Comparison of ENCODE assay signal across 1 cellular context in the genomic region with DNA sequence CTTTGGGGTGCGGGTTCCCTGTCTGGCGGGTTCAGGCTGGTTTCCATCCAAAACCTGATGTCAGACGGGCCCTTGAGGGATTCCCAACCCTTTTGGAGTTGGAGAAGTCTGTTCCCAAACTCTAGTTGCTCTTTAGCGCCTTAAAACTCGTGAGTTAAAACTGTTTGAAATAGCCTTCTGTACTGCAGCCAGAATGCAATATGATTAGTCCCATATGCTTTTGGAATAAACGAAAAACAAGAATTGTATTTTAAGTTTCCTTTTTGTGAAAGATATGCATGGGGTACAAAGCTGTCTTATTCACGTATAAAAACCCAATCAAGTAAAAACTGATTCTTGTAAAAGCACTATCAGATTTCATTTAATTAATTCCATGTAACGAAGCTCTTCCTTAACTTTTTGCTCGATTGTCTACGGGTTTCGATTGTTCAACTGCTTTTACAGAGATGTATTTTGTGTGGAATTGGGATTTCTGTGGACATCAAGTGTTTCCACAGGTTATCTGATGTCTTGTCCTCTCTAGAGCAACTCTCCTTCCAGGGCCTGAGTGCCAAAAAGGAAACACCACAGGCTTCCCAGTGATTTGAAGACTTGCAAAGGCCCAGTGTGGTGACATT.
TF ChIP-seq lines count a peak whose summit lies in the region.

No MANE protein-coding gene starts in this region.

TF ChIP-seq in H1, 55 proteins besides CTCF, POLR2A, EP300 and RAD21:
- TF ChIP-seq RXRA (IDR thresholded peaks at IDR 0.05; ENCODE audit: insufficient read depth, low read depth, low read length), result no peak
- no peak for TF ChIP-seq PHF8 (conservative IDR thresholded peaks at IDR 0.05; ENCODE audit: low read depth, low read length)
- TF ChIP-seq CTBP2 (IDR thresholded peaks at IDR 0.05; ENCODE audit: borderline replicate concordance, insufficient read depth, insufficient read length, low read length), result no peak
- no peak for TF ChIP-seq GTF2F1 (IDR thresholded peaks at IDR 0.05; ENCODE audit: borderline replicate concordance, low read depth, low read length)
- TF ChIP-seq, protein P1, sequence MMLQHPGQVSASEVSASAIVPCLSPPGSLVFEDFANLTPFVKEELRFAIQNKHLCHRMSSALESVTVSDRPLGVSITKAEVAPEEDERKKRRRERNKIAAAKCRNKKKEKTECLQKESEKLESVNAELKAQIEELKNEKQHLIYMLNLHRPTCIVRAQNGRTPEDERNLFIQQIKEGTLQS (IDR thresholded peaks at IDR 0.05; ENCODE audit: insufficient read depth, low read depth, low read length), result no peak
- no peak for TF ChIP-seq ZNF274 (IDR thresholded peaks at IDR 0.05; ENCODE audit: borderline replicate concordance, extremely low read depth, low read length)
